Comparison of ENCODE assay signal across 8 cellular contexts in genomic region chr14:64465856-64466554, GRCh38. TPM values are rescaled to one million over a fixed set of nuclear protein-coding genes. Genes with fewer than 3 reads are reported as not detected.
A peak's percentile ranks its signal among the peaks of the same experiment; 100 is the strongest.
DNase-seq lines count a peak whose midpoint lies in the region; ATAC-seq lines count a peak whose summit lies in the region.

No MANE protein-coding gene starts in this region.

- peak overlapping the region; percentile 82 for H3K4me3 Mint-ChIP-seq in activated naive CD8-positive, alpha-beta T cell treated with anti-CD3 and anti-CD28 coated beads, Interleukin-2, amount 10 ng/mL, durations not matched to agents 7 days and 5 days

- no peaks in the 10 kb centered on the region for H3K9me3 Mint-ChIP-seq in activated naive CD8-positive, alpha-beta T cell treated with anti-CD3 and anti-CD28 coated beads, Interleukin-2, amount 10 ng/mL, durations not matched to agents 7 days and 5 days

- POLR2A ChIA-PET in activated naive CD8-positive, alpha-beta T cell treated with anti-CD3 and anti-CD28 coated beads, Interleukin-2, amount 10 ng/mL, durations not matched to agents 7 days and 5 days (lab: Charles Lee): interaction anchor here (0.8 to 1.2 kb wide), 3 partner anchors 9 to 78 kb away, joined by 3 read pairs; partner anchors contain the start of gene MTHFD1

- peaks cover 8% of the 10 kb centered on the region for H3K36me3 Mint-ChIP-seq in activated naive CD8-positive, alpha-beta T cell treated with anti-CD3 and anti-CD28 coated beads, Interleukin-2, amount 10 ng/mL, durations not matched to agents 7 days and 5 days

- DNase-seq in SHP77 (lab: John Stamatoyannopoulos, UW): peak; percentile 5 to 45
- DNase-seq in SHP77 treated with DMSO at 0.1 percent for 48 hours (lab: John Stamatoyannopoulos, UW): no peak
- DNase-seq in Kasumi-1 (lab: John Stamatoyannopoulos, UW): peak; percentile 19 to 35
- DNase-seq in activated naive CD8-positive, alpha-beta T cell treated with anti-CD3 and anti-CD28 coated beads, Interleukin-2, amount 10 ng/mL, durations not matched to agents 7 days and 5 days: no peak
- no peak for DNase-seq in left ventricle myocardium superior
- peak; percentile 19 for DNase-seq in pons (ENCODE audit: low spot score)

- intact Hi-C loops in left ventricle myocardium superior (cut with micrococcal nuclease): no loop called here

- H3K27me3 Mint-ChIP-seq in activated naive CD8-positive, alpha-beta T cell treated with anti-CD3 and anti-CD28 coated beads, Interleukin-2, amount 10 ng/mL, durations not matched to agents 7 days and 5 days: peaks cover 2% of the 10 kb centered on the region

- H3K27ac Mint-ChIP-seq in activated naive CD8-positive, alpha-beta T cell treated with anti-CD3 and anti-CD28 coated beads, Interleukin-2, amount 10 ng/mL, durations not matched to agents 7 days and 5 days: peak overlapping the region; percentile 50

- H3K4me1 Mint-ChIP-seq in activated naive CD8-positive, alpha-beta T cell treated with anti-CD3 and anti-CD28 coated beads, Interleukin-2, amount 10 ng/mL, durations not matched to agents 7 days and 5 days: peaks cover 29% of the 10 kb centered on the region

- ATAC-seq in activated naive CD8-positive, alpha-beta T cell treated with anti-CD3 and anti-CD28 coated beads, Interleukin-2, amount 10 ng/mL, durations not matched to agents 7 days and 5 days (ENCODE audit: low read depth): no peak
- ATAC-seq in left ventricle myocardium superior (peak; percentile 54), HG03039 (IDR thresholded peaks at IDR 0.05; ENCODE audit: unreplicated experiment) (no peak), HG03108 (IDR thresholded peaks at IDR 0.05; ENCODE audit: unreplicated experiment) (no peak)

RNA-seq across cellular contexts. Expression of gene AKAP5, which starts 0.7 kb away (rescaled TPM):
- 1 to 10 TPM; 1.7 TPM for total RNA-seq in activated naive CD8-positive, alpha-beta T cell treated with anti-CD3 and anti-CD28 coated beads, Interleukin-2, amount 10 ng/mL, durations not matched to agents 7 days and 5 days
- 0.30 TPM for total RNA-seq in left ventricle myocardium superior

RNA-seq across cellular contexts. Expression of gene ZBTB25, which starts 37.6 kb away (rescaled TPM):
- total RNA-seq in activated naive CD8-positive, alpha-beta T cell treated with anti-CD3 and anti-CD28 coated beads, Interleukin-2, amount 10 ng/mL, durations not matched to agents 7 days and 5 days: 10 to 100 TPM; 51.2 to 55.3 TPM
- 17.1 TPM for total RNA-seq in left ventricle myocardium superior

RNA-seq across cellular contexts. Expression of gene ZBTB1, which starts 38.6 kb away (rescaled TPM):
- total RNA-seq in activated naive CD8-positive, alpha-beta T cell treated with anti-CD3 and anti-CD28 coated beads, Interleukin-2, amount 10 ng/mL, durations not matched to agents 7 days and 5 days: 10 to 100 TPM; 84.1 to 86.7 TPM
- total RNA-seq in left ventricle myocardium superior: 23.7 TPM

Comparison
In these comparisons a context has a peak if more than half of its experiments do, and no peak if none do; other contexts are left out.
1. DNase-seq: peak in SHP77 (2 of 2), Kasumi-1 (2 of 2) and pons (single experiment); none in SHP77 treated with DMSO at 0.1 percent for 48 hours (single experiment), activated naive CD8-positive, alpha-beta T cell treated with anti-CD3 and anti-CD28 coated beads, Interleukin-2, amount 10 ng/mL, durations not matched to agents 7 days and 5 days (single experiment) and left ventricle myocardium superior (single experiment).